In the genomic region with DNA sequence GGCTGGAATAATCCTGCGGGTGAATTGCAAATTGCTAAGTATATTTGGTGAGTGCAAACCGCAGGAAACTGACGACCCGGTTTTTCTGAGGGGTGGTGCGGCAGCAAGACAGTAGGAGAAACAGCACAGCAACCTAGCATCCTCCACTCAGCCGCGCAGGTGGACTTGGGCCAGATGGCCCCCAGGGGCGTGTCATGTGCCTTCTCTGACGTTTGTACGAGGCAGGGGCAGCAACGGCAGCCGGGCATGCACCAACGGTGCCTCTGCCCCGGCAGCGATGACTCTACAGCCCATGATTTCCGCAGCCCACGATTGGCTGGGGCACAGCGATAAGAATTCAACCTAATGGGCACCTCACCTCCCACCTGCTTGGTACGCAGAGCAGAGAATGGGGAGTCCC, we compare ENCODE assay signal across 10 cellular contexts. TPM values are rescaled to one million over a fixed set of nuclear protein-coding genes. Genes with fewer than 3 reads are reported as not detected.
DNase-seq lines count a peak whose midpoint lies in the region; ATAC-seq and TF ChIP-seq lines count a peak whose summit lies in the region.
"Had no signal": no experiment of that assay in that cellular context is flagged by ENCODE, and none has a peak within 500 bp of the region (broad histone marks: within the 10 kb centered on the region; RNA-seq: fewer than 3 reads in every experiment).

No MANE protein-coding gene starts in this region.

- no peaks in the 10 kb centered on the region for H3K36me3 Mint-ChIP-seq in activated CD8-positive, alpha-beta T cell treated with anti-CD3 and anti-CD28 coated beads, Interleukin-2, amount 10 ng/mL, durations not matched to agents 7 days and 5 days (ENCODE audit: low read depth)
- no peaks in the 10 kb centered on the region for H3K36me3 Mint-ChIP-seq in naive B cell

- TF ChIP-seq POLR2A in erythroblast (IDR thresholded peaks at IDR 0.05; ENCODE audit: low read length): no peak

- POLR2A ChIA-PET in activated CD8-positive, alpha-beta T cell treated with anti-CD3 and anti-CD28 coated beads, Interleukin-2, amount 10 ng/mL, durations not matched to agents 7 days and 5 days (lab: Charles Lee): interaction anchor here (1.0 kb wide), 1 partner anchor 129 kb away, joined by 3 read pairs; no protein-coding TSS in a partner anchor

- ATAC-seq in HG03520 (IDR thresholded peaks at IDR 0.05; ENCODE audit: unreplicated experiment) (peak; percentile 54), naive B cell (ENCODE audit: low read depth in 2 of 2) (peak; percentile 81 to 84), HG03159 (IDR thresholded peaks at IDR 0.05; ENCODE audit: unreplicated experiment) (no peak), HG03457 (IDR thresholded peaks at IDR 0.05; ENCODE audit: unreplicated experiment) (no peak)
- ATAC-seq in activated CD8-positive, alpha-beta T cell treated with anti-CD3 and anti-CD28 coated beads, Interleukin-2, amount 10 ng/mL, durations not matched to agents 7 days and 5 days: peak; percentile 42

- H3K4me3 Mint-ChIP-seq in activated CD8-positive, alpha-beta T cell treated with anti-CD3 and anti-CD28 coated beads, Interleukin-2, amount 10 ng/mL, durations not matched to agents 7 days and 5 days: peak overlapping the region; percentile 47
- H3K4me3 Mint-ChIP-seq in naive B cell: peak overlapping the region; percentile 27 to 84 (median 65)

- H3K27me3 Mint-ChIP-seq in activated CD8-positive, alpha-beta T cell treated with anti-CD3 and anti-CD28 coated beads, Interleukin-2, amount 10 ng/mL, durations not matched to agents 7 days and 5 days (ENCODE audit: low read depth): peaks cover 13% of the 10 kb centered on the region
- H3K27me3 Mint-ChIP-seq in naive B cell: peaks cover 9 to 22% (median 12%) of the 10 kb centered on the region in 3 donors

- H3K4me1 Mint-ChIP-seq in activated CD8-positive, alpha-beta T cell treated with anti-CD3 and anti-CD28 coated beads, Interleukin-2, amount 10 ng/mL, durations not matched to agents 7 days and 5 days (ENCODE audit: low read depth): peaks cover 34% of the 10 kb centered on the region
- H3K4me1 Mint-ChIP-seq in naive B cell: peaks cover 16 to 23% (median 21%) of the 10 kb centered on the region in 3 donors

- DNase-seq in GDM1 (lab: John Stamatoyannopoulos, UW) (peak; percentile 59), naive B cell (peak; percentile 44), GF-D8 (lab: John Stamatoyannopoulos, UW) (no peak), erythroblast (lab: John Stamatoyannopoulos, UW) (no peak)
- no peak for DNase-seq in activated CD8-positive, alpha-beta T cell treated with anti-CD3 and anti-CD28 coated beads, Interleukin-2, amount 10 ng/mL, durations not matched to agents 7 days and 5 days
- DNase-seq: foreskin melanocyte had no signal

- peak overlapping the region; percentile 44 for H3K27ac Mint-ChIP-seq in activated CD8-positive, alpha-beta T cell treated with anti-CD3 and anti-CD28 coated beads, Interleukin-2, amount 10 ng/mL, durations not matched to agents 7 days and 5 days
- H3K27ac Mint-ChIP-seq in naive B cell: peak overlapping the region in 3 of 6 donors; percentile 49 to 62 (median 58)

- H3K9me3 Mint-ChIP-seq in activated CD8-positive, alpha-beta T cell treated with anti-CD3 and anti-CD28 coated beads, Interleukin-2, amount 10 ng/mL, durations not matched to agents 7 days and 5 days (ENCODE audit: insufficient read depth): peaks cover 4% of the 10 kb centered on the region
- peaks cover 0 to 2% (median 0%) of the 10 kb centered on the region in 7 donors for H3K9me3 Mint-ChIP-seq in naive B cell

- CTCF ChIA-PET in activated CD8-positive, alpha-beta T cell treated with anti-CD3 and anti-CD28 coated beads, Interleukin-2, amount 10 ng/mL, durations not matched to agents 7 days and 5 days (lab: Charles Lee): interaction anchor here (1.3 to 1.4 kb wide), 2 partner anchors 193 to 197 kb away, joined by 3 to 7 read pairs; no protein-coding TSS in a partner anchor

RNA-seq across cellular contexts. Expression of a gene that starts 11.1 kb away (rescaled TPM):
- total RNA-seq in activated CD8-positive, alpha-beta T cell treated with anti-CD3 and anti-CD28 coated beads, Interleukin-2, amount 10 ng/mL, durations not matched to agents 7 days and 5 days: not detected
- polyA plus RNA-seq in naive B cell (ENCODE audit: low read depth in 6 of 6): not detected
- total RNA-seq: MCF 10A had no signal

RNA-seq across cellular contexts. Expression of a gene that starts 28.0 kb away (rescaled TPM):
- total RNA-seq in activated CD8-positive, alpha-beta T cell treated with anti-CD3 and anti-CD28 coated beads, Interleukin-2, amount 10 ng/mL, durations not matched to agents 7 days and 5 days: 1 to 10 TPM; 4.8 to 6.3 TPM
- 1 to 10 TPM in 1 of 6 donors, under 1 TPM in 3, not detected in 2; 0.29 to 1.6 (median 0.38) TPM for polyA plus RNA-seq in naive B cell (ENCODE audit: low read depth in 6 of 6)
- total RNA-seq: MCF 10A had no signal

RNA-seq across cellular contexts. Expression of a gene that starts 55.7 kb away (rescaled TPM):
- not detected for total RNA-seq in activated CD8-positive, alpha-beta T cell treated with anti-CD3 and anti-CD28 coated beads, Interleukin-2, amount 10 ng/mL, durations not matched to agents 7 days and 5 days
- polyA plus RNA-seq in naive B cell (ENCODE audit: low read depth in 6 of 6): 1 to 10 TPM in 3 of 6 donors, under 1 TPM in 3; 0.48 to 3.1 (median 1.3) TPM
- total RNA-seq: MCF 10A had no signal

Comparison
In these comparisons a context has a peak if more than half of its experiments do, and no peak if none do; other contexts are left out.
1. DNase-seq: peak in GDM1 (single experiment) and naive B cell (single experiment); none in activated CD8-positive, alpha-beta T cell treated with anti-CD3 and anti-CD28 coated beads, Interleukin-2, amount 10 ng/mL, durations not matched to agents 7 days and 5 days (single experiment), GF-D8 (single experiment) and erythroblast (0 of 2).
2. ATAC-seq: peak in HG03520 (single experiment), activated CD8-positive, alpha-beta T cell treated with anti-CD3 and anti-CD28 coated beads, Interleukin-2, amount 10 ng/mL, durations not matched to agents 7 days and 5 days (single experiment) and naive B cell (2 of 2); none in HG03159 (single experiment) and HG03457 (single experiment).